In the genomic region with DNA sequence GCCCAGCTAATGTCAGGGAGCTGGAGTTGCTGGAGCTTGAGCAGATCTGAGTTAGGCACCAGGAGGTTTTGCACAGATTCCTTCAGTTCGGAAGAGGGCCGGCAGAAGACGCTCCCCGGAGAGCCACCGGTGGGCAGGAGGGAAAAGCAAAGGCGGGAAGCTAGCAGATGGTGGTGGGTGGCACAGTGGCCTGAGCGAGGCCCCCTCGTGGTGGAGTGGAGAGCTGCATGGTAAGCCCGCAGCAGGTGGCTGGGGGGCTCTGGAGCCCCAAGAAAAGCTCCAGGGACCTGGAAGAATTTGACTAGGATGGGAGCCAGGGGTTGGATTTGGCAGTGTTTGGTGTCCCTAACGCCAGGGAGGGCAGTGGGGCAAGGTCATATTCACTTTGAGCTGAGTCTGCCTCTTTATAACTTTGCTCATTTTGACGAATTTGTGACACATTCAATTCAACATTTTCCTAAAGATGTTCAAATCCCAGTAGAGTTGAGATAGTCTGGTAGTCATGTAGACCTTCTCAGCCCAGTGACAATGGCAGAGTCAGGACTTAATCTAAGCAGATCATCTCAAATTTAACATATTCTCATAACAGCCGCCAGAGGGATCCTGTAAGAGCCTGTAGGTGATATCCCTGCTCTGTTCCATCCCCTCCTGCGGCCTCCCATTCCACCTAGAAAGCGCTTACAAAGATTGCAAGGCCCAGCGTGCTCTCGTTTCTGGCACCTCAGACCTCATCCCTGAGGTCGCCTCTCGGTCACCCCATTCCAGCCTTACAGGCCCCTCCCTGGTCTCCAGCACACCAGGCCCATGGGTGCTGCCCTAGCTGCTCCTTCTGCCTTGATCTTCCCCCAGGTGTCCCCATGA, we compare ENCODE assay signal across 8 cellular contexts.
DNase-seq lines count a peak whose midpoint lies in the region; ATAC-seq and TF ChIP-seq lines count a peak whose summit lies in the region.

No MANE protein-coding gene starts in this region.

- peaks cover 39% of the 10 kb centered on the region for H3K27me3 Mint-ChIP-seq in nephron progenitor cell (ENCODE audit: low read depth, poor library complexity)

- peaks cover 32% of the 10 kb centered on the region for H3K36me3 Mint-ChIP-seq in nephron progenitor cell (ENCODE audit: low read depth)

- H3K9me3 Mint-ChIP-seq in nephron progenitor cell: peaks cover 43% of the 10 kb centered on the region

- TF ChIP-seq CTCF in HFF-Myc (IDR thresholded peaks at IDR 0.05; ENCODE audit: low read depth, low read length, missing control alignments) (peak; percentile 41), cardiac fibroblast (IDR thresholded peaks at IDR 0.05; ENCODE audit: low read depth, low read length) (peak; percentile 34), nephron progenitor cell (IDR thresholded peaks at IDR 0.05) (peak; percentile 24)

- peaks cover 5% of the 10 kb centered on the region for H3K4me1 Mint-ChIP-seq in nephron progenitor cell

- DNase-seq in CD1c-positive myeloid dendritic cell (ENCODE audit: extremely low spot score) (peak; percentile 29), HFF-Myc (ENCODE audit: extremely low read depth, low read depth) (no peak), cardiac fibroblast (ENCODE audit: low read depth in 2 of 2) (no peak), nephron progenitor cell (no peak), 8988T (no peak), cerebellar cortex (ENCODE audit: low spot score) (no peak)

- H3K27ac Mint-ChIP-seq in nephron progenitor cell: no peak overlapping the region

- H3K4me3 ChIP-seq in HFF-Myc (replicated peaks; ENCODE audit: low read depth, low read length) (no peak overlapping the region), cardiac fibroblast (replicated peaks in 1 of 2; ENCODE audit: low read depth in 2 of 2, low read length in 2 of 2) (no peak overlapping the region)

- ATAC-seq in HG03521 (IDR thresholded peaks at IDR 0.05; ENCODE audit: unreplicated experiment) (no peak), HG02884 (IDR thresholded peaks at IDR 0.05; ENCODE audit: unreplicated experiment) (no peak)

- H3K4me3 Mint-ChIP-seq in nephron progenitor cell: no peak overlapping the region
